In genomic region chr11:71567633-71568032, GRCh38 we compare ENCODE assay signal across 1 cellular context.
TF ChIP-seq lines count a peak whose summit lies in the region.

No MANE protein-coding gene starts in this region.

TF ChIP-seq in HEK293, 187 proteins besides CTCF, POLR2A, EP300 and RAD21:
- peak; percentile 25; the same call in 1 of the 2 replicates for TF ChIP-seq SCRT2 (tag by site-specific recombination; IDR thresholded peaks at IDR 0.05)
